ENCODE assay signal across 26 cellular contexts in genomic region chr16:87939562-87940423, GRCh38. TPM values are rescaled to one million over a fixed set of nuclear protein-coding genes. Genes with fewer than 3 reads are reported as not detected.
A peak's percentile ranks its signal among the peaks of the same experiment; 100 is the strongest.
DNase-seq lines count a peak whose midpoint lies in the region; ATAC-seq, FAIRE-seq and TF ChIP-seq lines count a peak whose summit lies in the region.
"Had no signal": no experiment of that assay in that cellular context is flagged by ENCODE, and none has a peak within 500 bp of the region (broad histone marks: within the 10 kb centered on the region; RNA-seq: fewer than 3 reads in every experiment).

No MANE protein-coding gene starts in this region.

- POLR2A ChIA-PET in H1 (lab: Charles Lee; ENCODE audit: partially characterized antibody) = interaction anchor here (0.8 to 1.8 kb wide), 2 partner anchors 9 to 11 kb away, joined by 3 to 5 read pairs; partner anchors contain the start of gene BANP

- TF ChIP-seq RAD21 in H1 (IDR thresholded peaks at IDR 0.05 in 1 of 2, conservative IDR thresholded peaks at IDR 0.05 in 1 of 2; ENCODE audit: low read depth in 2 of 2, low read length in 2 of 2) = no peak

- H4K20me1 ChIP-seq in GM23338 (replicated peaks; ENCODE audit: insufficient read depth) = no peaks in the 10 kb centered on the region
- no peaks in the 10 kb centered on the region for H4K20me1 ChIP-seq in Karpas-422 (ENCODE audit: insufficient read depth, low read depth, low read length)
- no peaks in the 10 kb centered on the region for H4K20me1 ChIP-seq in H1 (replicated peaks in 1 of 2; ENCODE audit: control insufficient read depth in 1 of 2, insufficient read depth in 2 of 2, low read length in 2 of 2)
- H4K20me1 ChIP-seq: BLaER1 had no signal

- DNase-seq in GM23338 (ENCODE audit: low spot score) (peak; percentile 62), Karpas-422 (peak; percentile 67), H1 (ENCODE audit: low read depth in 1 of 2, low spot score in 2 of 2) (no peak), mesothelial cell of epicardium (ENCODE audit: low spot score in 2 of 2, unreplicated experiment in 2 of 2) (no peak), superior temporal gyrus (ENCODE audit: extremely low spot score) (no peak)
- no peak for DNase-seq in stimulated activated naive CD4-positive, alpha-beta T cell (lab: John Stamatoyannopoulos, UW)
- DNase-seq: CD4-positive, CD25-positive, alpha-beta regulatory T cell; DMS153; DND-41; H9; KBM-7; MG63; NCI-H1048; NCI-H1417; NCI-H1694; NCI-H2029 treated with DMSO at 0.1 percent for 48 hours; NCI-H69; Right ventricle myocardium superior; RPMI8226 had no signal

- no peak overlapping the region for H2BK120ac ChIP-seq in H1 (replicated peaks; ENCODE audit: low read depth, low read length)

- no peak overlapping the region for H3K4ac ChIP-seq in H1 (replicated peaks; ENCODE audit: insufficient read length, low read depth, low read length)

- H3K4me3 Mint-ChIP-seq in GM23338 (no peak overlapping the region), mesothelial cell of epicardium (no peak overlapping the region)
- H3K4me3 Mint-ChIP-seq: CD4-positive, CD25-positive, alpha-beta regulatory T cell; H9 had no signal

- H3K56ac ChIP-seq in H1 (replicated peaks; ENCODE audit: insufficient read length, low read depth, low read length) = no peak overlapping the region

- H3K79me1 ChIP-seq in H1 (ENCODE audit: low read depth, low read length) = no peaks in the 10 kb centered on the region

- peak overlapping the region; percentile 66; the same call in 1 of the 2 replicates for H2AFZ ChIP-seq in GM23338
- H2AFZ ChIP-seq in Karpas-422 (ENCODE audit: low read length) = no peak overlapping the region
- 0 out of 2 replicates have a peak overlapping the region, but pooled peaks have one; percentile 22 for H2AFZ ChIP-seq in H1 (ENCODE audit: low read length)

- H3K4me1 ChIP-seq in GM23338 (ENCODE audit: insufficient read depth) (no peaks in the 10 kb centered on the region; the same call in 1 of the 2 replicates), Karpas-422 (ENCODE audit: low read length) (no peaks in the 10 kb centered on the region), H1 (replicated peaks in 1 of 4; ENCODE audit: control insufficient read depth in 3 of 4, insufficient read depth in 4 of 4, low read length in 3 of 4) (no peaks in the 10 kb centered on the region)
- H3K4me1 ChIP-seq: SJSA1 had no signal

- TF ChIP-seq POLR2A in H1 (IDR thresholded peaks at IDR 0.05; ENCODE audit: control extremely low read depth in 1 of 2, low read depth in 2 of 2, low read length in 2 of 2) = no peak

- no peak overlapping the region for H2BK5ac ChIP-seq in H1 (ENCODE audit: low read depth, low read length)

- peaks cover 2% of the 10 kb centered on the region; the same call in 2 of the 3 replicates for H3K4me1 Mint-ChIP-seq in GM23338
- peaks cover 2% of the 10 kb centered on the region for H3K4me1 Mint-ChIP-seq in mesothelial cell of epicardium

- H3K79me2 ChIP-seq in GM23338 (replicated peaks; ENCODE audit: insufficient read depth) (no peaks in the 10 kb centered on the region), Karpas-422 (ENCODE audit: low read length) (no peaks in the 10 kb centered on the region), H1 (ENCODE audit: control insufficient read depth in 1 of 2, insufficient read depth in 2 of 2, low read length in 2 of 2) (no peaks in the 10 kb centered on the region)

- H3K36me3 ChIP-seq in GM23338 (ENCODE audit: insufficient read depth) = no peaks in the 10 kb centered on the region
- H3K36me3 ChIP-seq in Karpas-422 (ENCODE audit: insufficient read depth, low read length) = no peaks in the 10 kb centered on the region
- no peaks in the 10 kb centered on the region for H3K36me3 ChIP-seq in H1 (ENCODE audit: control insufficient read depth in 2 of 4, insufficient read depth in 4 of 4, low read length in 3 of 4)
- H3K36me3 ChIP-seq: BLaER1, MG63, SJSA1 had no signal

- H4K91ac ChIP-seq in H1 (replicated peaks; ENCODE audit: insufficient read length, low read length) = no peak overlapping the region

- H3K18ac ChIP-seq in H1 (ENCODE audit: extremely low read depth, low read length) = no peak overlapping the region

- H3K23ac ChIP-seq in H1 (ENCODE audit: insufficient read length) = no peak overlapping the region

- H3K4me2 ChIP-seq in GM23338 (no peak overlapping the region), Karpas-422 (ENCODE audit: low read depth, low read length, poor library complexity, severe bottlenecking) (no peak overlapping the region), H1 (ENCODE audit: insufficient read depth in 1 of 2, low read depth in 2 of 2, low read length in 2 of 2) (no peak overlapping the region)
- H3K4me2 ChIP-seq: BLaER1 had no signal

- peaks cover 11% of the 10 kb centered on the region for H3K27me3 Mint-ChIP-seq in GM23338 (ENCODE audit: insufficient read depth, low read depth, poor library complexity)
- no peaks in the 10 kb centered on the region for H3K27me3 Mint-ChIP-seq in mesothelial cell of epicardium (ENCODE audit: low read depth)
- H3K27me3 Mint-ChIP-seq: CD4-positive, CD25-positive, alpha-beta regulatory T cell had no signal

- H4K5ac ChIP-seq in H1 (ENCODE audit: insufficient read length, low read depth, low read length) = no peak overlapping the region

- no peak overlapping the region for H3K27ac ChIP-seq in GM23338 (ENCODE audit: low read depth)
- H3K27ac ChIP-seq in Karpas-422 (ENCODE audit: low read length) = no peak overlapping the region
- H3K27ac ChIP-seq in H1 (ENCODE audit: low read depth, low read length) = no peak overlapping the region
- H3K27ac ChIP-seq: BLaER1, SJSA1 had no signal

- ATAC-seq in GM23338 (peak; percentile 79), HG02973 (IDR thresholded peaks at IDR 0.05; ENCODE audit: unreplicated experiment) (no peak)

- no peak overlapping the region for H4K8ac ChIP-seq in H1 (ENCODE audit: extremely low read depth, insufficient read depth, low read length)

- FAIRE-seq in H1 (lab: Jason Lieb, UNC) = no peak
- FAIRE-seq: A204.1, GM19239 had no signal

- H3K9ac ChIP-seq in Karpas-422 (ENCODE audit: low read length) (no peak overlapping the region), H1 (replicated peaks in 1 of 4; ENCODE audit: extremely low read depth in 1 of 4, low read depth in 3 of 4, low read length in 3 of 4) (no peak overlapping the region)
- H3K9ac ChIP-seq: BLaER1 had no signal

- H3F3A ChIP-seq in GM23338 (replicated peaks; ENCODE audit: low read depth) = no peaks in the 10 kb centered on the region

- H3K23me2 ChIP-seq in H1 (ENCODE audit: low read depth, low read length) = 0 out of 2 replicates have a peak, but pooled peaks cover 2% of the 10 kb centered on the region

- WGBS in H1 (ENCODE audit: extremely low coverage in 1 of 2, insufficient coverage in 1 of 2, insufficient read length in 1 of 2, insufficient replicate concordance in 2 of 2, low coverage in 1 of 2, low lambda C conversion rate in 2 of 2, missing lambda C conversion rate in 1 of 2), 2 experiments = 89% methylated on average over 13 of the region's 13 CpGs; no CpG with 5 or more reads in 1 of the 2 experiments

- no peak overlapping the region for H2BK20ac ChIP-seq in H1 (ENCODE audit: low read length)

- no peak overlapping the region for H3K14ac ChIP-seq in H1 (ENCODE audit: insufficient read length)

- H2BK15ac ChIP-seq in H1 (ENCODE audit: low read length) = no peak overlapping the region

- H3K4me3 ChIP-seq in GM23338 (no peak overlapping the region), Karpas-422 (ENCODE audit: low read length) (no peak overlapping the region), H1 (ENCODE audit: extremely low read depth in 1 of 4, insufficient read depth in 2 of 4, low read depth in 3 of 4, low read length in 4 of 4) (no peak overlapping the region)
- H3K4me3 ChIP-seq: BLaER1, MG63, SJSA1 had no signal

- no peak overlapping the region for H2BK12ac ChIP-seq in H1 (ENCODE audit: low read depth, low read length)

- TF ChIP-seq CTCF in GM23338 (conservative IDR thresholded peaks at IDR 0.05; ENCODE audit: low read depth in 2 of 2) (no peak), H1 (IDR thresholded peaks at IDR 0.05; ENCODE audit: control extremely low read depth in 1 of 3, insufficient read depth in 1 of 3, low read depth in 1 of 3, low read length in 3 of 3) (no peak), mesothelial cell of epicardium (IDR thresholded peaks at IDR 0.05; ENCODE audit: unreplicated experiment) (no peak)

- no peaks in the 10 kb centered on the region for H3K36me3 Mint-ChIP-seq in GM23338 (ENCODE audit: low read depth)
- H3K36me3 Mint-ChIP-seq in mesothelial cell of epicardium = no peaks in the 10 kb centered on the region
- H3K36me3 Mint-ChIP-seq: CD4-positive, CD25-positive, alpha-beta regulatory T cell had no signal

- 0 out of 2 replicates have a peak, but pooled peaks cover 5% of the 10 kb centered on the region for H3K9me2 ChIP-seq in GM23338 (ENCODE audit: insufficient read depth)
- H3K9me2 ChIP-seq in Karpas-422 (replicated peaks; ENCODE audit: insufficient read depth, low read length) = no peaks in the 10 kb centered on the region

- TF ChIP-seq EP300 in H1 (IDR thresholded peaks at IDR 0.05; ENCODE audit: borderline replicate concordance in 1 of 2, low read depth in 2 of 2, low read length in 2 of 2) = no peak

- no peak overlapping the region for H2AK5ac ChIP-seq in H1 (ENCODE audit: low read depth, low read length)

- H3K9me3 Mint-ChIP-seq in GM23338 (no peaks in the 10 kb centered on the region), mesothelial cell of epicardium (peaks cover 6% of the 10 kb centered on the region)
- H3K9me3 Mint-ChIP-seq: CD4-positive, CD25-positive, alpha-beta regulatory T cell; H9 had no signal

- H3K27me3 ChIP-seq in GM23338 (ENCODE audit: insufficient read depth) (no peaks in the 10 kb centered on the region), Karpas-422 (ENCODE audit: low read length) (no peaks in the 10 kb centered on the region), H1 (replicated peaks in 1 of 4; ENCODE audit: control insufficient read depth in 3 of 4, extremely low read depth in 1 of 4, insufficient read depth in 3 of 4, low read length in 3 of 4) (no peaks in the 10 kb centered on the region)
- H3K27me3 ChIP-seq: MG63, SJSA1 had no signal

- no peaks in the 10 kb centered on the region for H3K9me3 ChIP-seq in Karpas-422 (ENCODE audit: low read length)
- H3K9me3 ChIP-seq in H1 (ENCODE audit: insufficient read depth in 2 of 2, low read depth in 1 of 2, low read length in 1 of 2) = no peaks in the 10 kb centered on the region
- H3K9me3 ChIP-seq: BLaER1, MG63, SJSA1 had no signal

- CTCF ChIA-PET in H1 (lab: Charles Lee; ENCODE audit: partially characterized antibody) = interaction anchor here (0.7 to 2.4 kb wide), 6 partner anchors 9 to 161 kb away, joined by 3 to 5 read pairs (median 4); no protein-coding TSS in a partner anchor

- H3K27ac Mint-ChIP-seq in GM23338 (no peak overlapping the region), mesothelial cell of epicardium (peak overlapping the region; percentile 72)
- H3K27ac Mint-ChIP-seq: CD4-positive, CD25-positive, alpha-beta regulatory T cell; H9 had no signal

RNA-seq across cellular contexts. Expression of gene CA5A, which starts 3.5 kb away (rescaled TPM):
- not detected in 2 replicates for total RNA-seq in GM23338 (2014; rRNA removed; shearing (Covaris generic))
- polyA plus RNA-seq in GM23338 (2016; fragmentation: Nextera tagmentation; extraction: Ambion mirVana) = not detected in 2 replicates
- total RNA-seq in Karpas-422 (2014; rRNA removed; shearing (Covaris generic); ENCODE audit: low replicate concordance) = not detected in 2 replicates
- not detected in 2 replicates for total RNA-seq in H1 (2021; fragmentation: NEBNext Ultra II Directional; extraction: Animal tissue kit (Norgen Biotek cat#: 25700))
- not detected in 2 replicates for polyA plus RNA-seq in H1 (2011; rRNA removed)
- not detected for polyA plus RNA-seq in H1 (2011; cell fraction: cytosol; rRNA removed)
- polyA plus RNA-seq in H1 (2011; cell fraction: nucleus; rRNA removed) = not detected
- not detected in 4 replicates for polyA plus RNA-seq in H1 (2012, experiment 1 of 2)
- polyA plus RNA-seq in H1 (2012, experiment 2 of 2) = not detected
- under 0.01 TPM for polyA plus RNA-seq in H1 (2013, experiment 1 of 2)
- not detected for polyA plus RNA-seq in H1 (2013, experiment 2 of 2)
- not detected in 2 replicates for polyA minus RNA-seq in H1 (2011; rRNA and poly(A)+ RNA removed)
- not detected for polyA minus RNA-seq in H1 (2011; cell fraction: cytosol; rRNA and poly(A)+ RNA removed)
- not detected for polyA minus RNA-seq in H1 (2011; cell fraction: nucleus; rRNA and poly(A)+ RNA removed)
- not detected in 3 replicates for total RNA-seq in mesothelial cell of epicardium
- total RNA-seq: CD4-positive, CD25-positive, alpha-beta regulatory T cell; H9; HT1080; Right ventricle myocardium superior; SJSA1 had no signal
- polyA plus RNA-seq: AG04450; CD4-positive, CD25-positive, alpha-beta regulatory T cell had no signal

RNA-seq across cellular contexts. Expression of gene BANP, which starts 11.4 kb away (rescaled TPM):
- total RNA-seq in GM23338 (2014; rRNA removed; shearing (Covaris generic)) = 30.0 and 48.0 TPM in 2 replicates
- polyA plus RNA-seq in GM23338 (2016; fragmentation: Nextera tagmentation; extraction: Ambion mirVana) = 22.3 and 22.6 TPM in 2 replicates
- total RNA-seq in Karpas-422 (2014; rRNA removed; shearing (Covaris generic); ENCODE audit: low replicate concordance) = 30.1 and 36.5 TPM in 2 replicates
- total RNA-seq in H1 (2021; fragmentation: NEBNext Ultra II Directional; extraction: Animal tissue kit (Norgen Biotek cat#: 25700)) = 39.3 and 39.8 TPM in 2 replicates
- polyA plus RNA-seq in H1 (2011; rRNA removed) = 25.8 and 29.0 TPM in 2 replicates
- polyA plus RNA-seq in H1 (2011; cell fraction: cytosol; rRNA removed) = 33.5 TPM
- 65.3 TPM for polyA plus RNA-seq in H1 (2011; cell fraction: nucleus; rRNA removed)
- polyA plus RNA-seq in H1 (2012, experiment 1 of 2) = 20.1 to 25.9 TPM (median 23.8 TPM) in 4 replicates
- polyA plus RNA-seq in H1 (2012, experiment 2 of 2) = 21.4 TPM
- polyA plus RNA-seq in H1 (2013, experiment 1 of 2) = 20.6 TPM
- polyA plus RNA-seq in H1 (2013, experiment 2 of 2) = 21.1 TPM
- polyA minus RNA-seq in H1 (2011; rRNA and poly(A)+ RNA removed) = 45.5 and 52.3 TPM in 2 replicates
- polyA minus RNA-seq in H1 (2011; cell fraction: cytosol; rRNA and poly(A)+ RNA removed) = 25.0 TPM
- polyA minus RNA-seq in H1 (2011; cell fraction: nucleus; rRNA and poly(A)+ RNA removed) = 52.7 TPM
- 41.2 to 44.9 TPM (median 43.6 TPM) in 3 replicates for total RNA-seq in mesothelial cell of epicardium

Comparison
In these comparisons a context has a peak if more than half of its experiments do, and no peak if none do; other contexts are left out.
1. DNase-seq: peak in GM23338 (single experiment) and Karpas-422 (single experiment); none in H1 (0 of 2), mesothelial cell of epicardium (0 of 2), stimulated activated naive CD4-positive, alpha-beta T cell (0 of 6) and superior temporal gyrus (single experiment).